ENCODE assay signal across 1 cellular context in the genomic region with DNA sequence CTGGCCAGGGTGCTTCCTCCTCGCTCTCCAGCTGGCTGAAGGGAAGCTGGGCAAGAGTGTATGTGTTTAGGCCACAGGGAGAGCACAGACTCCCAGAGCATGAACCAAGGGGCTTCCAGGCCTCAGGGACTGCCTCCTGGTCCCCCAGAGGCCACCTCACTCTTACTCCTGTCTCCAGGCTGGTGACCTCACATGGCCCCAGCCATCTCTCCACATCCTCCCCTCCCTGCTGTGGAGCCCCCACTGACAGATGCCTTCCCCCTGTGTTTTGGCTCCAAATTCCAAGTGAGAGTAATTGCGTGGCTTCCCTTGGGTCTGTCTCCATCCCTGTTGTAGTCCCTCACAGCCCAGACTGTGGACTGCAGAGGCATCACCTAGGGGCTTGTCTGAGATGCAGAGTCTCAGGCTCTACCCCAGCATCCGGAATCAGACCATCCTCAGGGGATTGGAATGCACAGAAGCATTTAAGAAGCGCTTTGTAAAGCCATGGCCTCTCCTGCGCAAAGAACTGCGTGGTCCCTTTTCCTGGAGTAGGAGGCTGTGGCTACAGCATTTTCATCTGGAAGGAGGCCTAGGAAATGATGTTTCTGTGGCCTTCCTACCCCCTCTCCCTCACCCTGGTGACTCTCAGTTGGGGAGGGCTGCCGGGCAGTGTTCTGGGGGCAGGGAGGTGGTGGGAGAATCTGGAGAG.
TF ChIP-seq lines count a peak whose summit lies in the region.

No MANE protein-coding gene starts in this region.

TF ChIP-seq in H1, 55 proteins besides CTCF, POLR2A, EP300 and RAD21:
- TF ChIP-seq JUND (IDR thresholded peaks at IDR 0.05; ENCODE audit: low read length) (no peak), CREB1 (IDR thresholded peaks at IDR 0.05) (no peak), TBP (IDR thresholded peaks at IDR 0.05; ENCODE audit: low read depth, low read length) (no peak), YY1 (IDR thresholded peaks at IDR 0.05; ENCODE audit: low read depth, low read length) (no peak), ZNF274 (IDR thresholded peaks at IDR 0.05; ENCODE audit: borderline replicate concordance, extremely low read depth, low read length) (no peak), JUN (IDR thresholded peaks at IDR 0.05; ENCODE audit: low read depth, low read length) (no peak), SUZ12 (IDR thresholded peaks at IDR 0.05; ENCODE audit: low read length) (no peak), BCL11A (IDR thresholded peaks at IDR 0.05; ENCODE audit: low read depth in 2 of 2, low read length in 2 of 2) (no peak), SRF (IDR thresholded peaks at IDR 0.05; ENCODE audit: low read depth, low read length) (no peak), CHD2 (IDR thresholded peaks at IDR 0.05; ENCODE audit: low read length) (no peak), CHD1 (IDR thresholded peaks at IDR 0.05; ENCODE audit: low read depth, low read length) (no peak)
- TF ChIP-seq, protein P1, sequence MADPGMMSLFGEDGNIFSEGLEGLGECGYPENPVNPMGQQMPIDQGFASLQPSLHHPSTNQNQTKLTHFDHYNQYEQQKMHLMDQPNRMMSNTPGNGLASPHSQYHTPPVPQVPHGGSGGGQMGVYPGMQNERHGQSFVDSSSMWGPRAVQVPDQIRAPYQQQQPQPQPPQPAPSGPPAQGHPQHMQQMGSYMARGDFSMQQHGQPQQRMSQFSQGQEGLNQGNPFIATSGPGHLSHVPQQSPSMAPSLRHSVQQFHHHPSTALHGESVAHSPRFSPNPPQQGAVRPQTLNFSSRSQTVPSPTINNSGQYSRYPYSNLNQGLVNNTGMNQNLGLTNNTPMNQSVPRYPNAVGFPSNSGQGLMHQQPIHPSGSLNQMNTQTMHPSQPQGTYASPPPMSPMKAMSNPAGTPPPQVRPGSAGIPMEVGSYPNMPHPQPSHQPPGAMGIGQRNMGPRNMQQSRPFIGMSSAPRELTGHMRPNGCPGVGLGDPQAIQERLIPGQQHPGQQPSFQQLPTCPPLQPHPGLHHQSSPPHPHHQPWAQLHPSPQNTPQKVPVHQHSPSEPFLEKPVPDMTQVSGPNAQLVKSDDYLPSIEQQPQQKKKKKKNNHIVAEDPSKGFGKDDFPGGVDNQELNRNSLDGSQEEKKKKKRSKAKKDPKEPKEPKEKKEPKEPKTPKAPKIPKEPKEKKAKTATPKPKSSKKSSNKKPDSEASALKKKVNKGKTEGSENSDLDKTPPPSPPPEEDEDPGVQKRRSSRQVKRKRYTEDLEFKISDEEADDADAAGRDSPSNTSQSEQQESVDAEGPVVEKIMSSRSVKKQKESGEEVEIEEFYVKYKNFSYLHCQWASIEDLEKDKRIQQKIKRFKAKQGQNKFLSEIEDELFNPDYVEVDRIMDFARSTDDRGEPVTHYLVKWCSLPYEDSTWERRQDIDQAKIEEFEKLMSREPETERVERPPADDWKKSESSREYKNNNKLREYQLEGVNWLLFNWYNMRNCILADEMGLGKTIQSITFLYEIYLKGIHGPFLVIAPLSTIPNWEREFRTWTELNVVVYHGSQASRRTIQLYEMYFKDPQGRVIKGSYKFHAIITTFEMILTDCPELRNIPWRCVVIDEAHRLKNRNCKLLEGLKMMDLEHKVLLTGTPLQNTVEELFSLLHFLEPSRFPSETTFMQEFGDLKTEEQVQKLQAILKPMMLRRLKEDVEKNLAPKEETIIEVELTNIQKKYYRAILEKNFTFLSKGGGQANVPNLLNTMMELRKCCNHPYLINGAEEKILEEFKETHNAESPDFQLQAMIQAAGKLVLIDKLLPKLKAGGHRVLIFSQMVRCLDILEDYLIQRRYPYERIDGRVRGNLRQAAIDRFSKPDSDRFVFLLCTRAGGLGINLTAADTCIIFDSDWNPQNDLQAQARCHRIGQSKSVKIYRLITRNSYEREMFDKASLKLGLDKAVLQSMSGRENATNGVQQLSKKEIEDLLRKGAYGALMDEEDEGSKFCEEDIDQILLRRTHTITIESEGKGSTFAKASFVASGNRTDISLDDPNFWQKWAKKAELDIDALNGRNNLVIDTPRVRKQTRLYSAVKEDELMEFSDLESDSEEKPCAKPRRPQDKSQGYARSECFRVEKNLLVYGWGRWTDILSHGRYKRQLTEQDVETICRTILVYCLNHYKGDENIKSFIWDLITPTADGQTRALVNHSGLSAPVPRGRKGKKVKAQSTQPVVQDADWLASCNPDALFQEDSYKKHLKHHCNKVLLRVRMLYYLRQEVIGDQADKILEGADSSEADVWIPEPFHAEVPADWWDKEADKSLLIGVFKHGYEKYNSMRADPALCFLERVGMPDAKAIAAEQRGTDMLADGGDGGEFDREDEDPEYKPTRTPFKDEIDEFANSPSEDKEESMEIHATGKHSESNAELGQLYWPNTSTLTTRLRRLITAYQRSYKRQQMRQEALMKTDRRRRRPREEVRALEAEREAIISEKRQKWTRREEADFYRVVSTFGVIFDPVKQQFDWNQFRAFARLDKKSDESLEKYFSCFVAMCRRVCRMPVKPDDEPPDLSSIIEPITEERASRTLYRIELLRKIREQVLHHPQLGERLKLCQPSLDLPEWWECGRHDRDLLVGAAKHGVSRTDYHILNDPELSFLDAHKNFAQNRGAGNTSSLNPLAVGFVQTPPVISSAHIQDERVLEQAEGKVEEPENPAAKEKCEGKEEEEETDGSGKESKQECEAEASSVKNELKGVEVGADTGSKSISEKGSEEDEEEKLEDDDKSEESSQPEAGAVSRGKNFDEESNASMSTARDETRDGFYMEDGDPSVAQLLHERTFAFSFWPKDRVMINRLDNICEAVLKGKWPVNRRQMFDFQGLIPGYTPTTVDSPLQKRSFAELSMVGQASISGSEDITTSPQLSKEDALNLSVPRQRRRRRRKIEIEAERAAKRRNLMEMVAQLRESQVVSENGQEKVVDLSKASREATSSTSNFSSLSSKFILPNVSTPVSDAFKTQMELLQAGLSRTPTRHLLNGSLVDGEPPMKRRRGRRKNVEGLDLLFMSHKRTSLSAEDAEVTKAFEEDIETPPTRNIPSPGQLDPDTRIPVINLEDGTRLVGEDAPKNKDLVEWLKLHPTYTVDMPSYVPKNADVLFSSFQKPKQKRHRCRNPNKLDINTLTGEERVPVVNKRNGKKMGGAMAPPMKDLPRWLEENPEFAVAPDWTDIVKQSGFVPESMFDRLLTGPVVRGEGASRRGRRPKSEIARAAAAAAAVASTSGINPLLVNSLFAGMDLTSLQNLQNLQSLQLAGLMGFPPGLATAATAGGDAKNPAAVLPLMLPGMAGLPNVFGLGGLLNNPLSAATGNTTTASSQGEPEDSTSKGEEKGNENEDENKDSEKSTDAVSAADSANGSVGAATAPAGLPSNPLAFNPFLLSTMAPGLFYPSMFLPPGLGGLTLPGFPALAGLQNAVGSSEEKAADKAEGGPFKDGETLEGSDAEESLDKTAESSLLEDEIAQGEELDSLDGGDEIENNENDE (IDR thresholded peaks at IDR 0.05; ENCODE audit: insufficient replicate concordance, low read length): no peak
